Comparison of ENCODE assay signal across 12 cellular contexts in the genomic region with DNA sequence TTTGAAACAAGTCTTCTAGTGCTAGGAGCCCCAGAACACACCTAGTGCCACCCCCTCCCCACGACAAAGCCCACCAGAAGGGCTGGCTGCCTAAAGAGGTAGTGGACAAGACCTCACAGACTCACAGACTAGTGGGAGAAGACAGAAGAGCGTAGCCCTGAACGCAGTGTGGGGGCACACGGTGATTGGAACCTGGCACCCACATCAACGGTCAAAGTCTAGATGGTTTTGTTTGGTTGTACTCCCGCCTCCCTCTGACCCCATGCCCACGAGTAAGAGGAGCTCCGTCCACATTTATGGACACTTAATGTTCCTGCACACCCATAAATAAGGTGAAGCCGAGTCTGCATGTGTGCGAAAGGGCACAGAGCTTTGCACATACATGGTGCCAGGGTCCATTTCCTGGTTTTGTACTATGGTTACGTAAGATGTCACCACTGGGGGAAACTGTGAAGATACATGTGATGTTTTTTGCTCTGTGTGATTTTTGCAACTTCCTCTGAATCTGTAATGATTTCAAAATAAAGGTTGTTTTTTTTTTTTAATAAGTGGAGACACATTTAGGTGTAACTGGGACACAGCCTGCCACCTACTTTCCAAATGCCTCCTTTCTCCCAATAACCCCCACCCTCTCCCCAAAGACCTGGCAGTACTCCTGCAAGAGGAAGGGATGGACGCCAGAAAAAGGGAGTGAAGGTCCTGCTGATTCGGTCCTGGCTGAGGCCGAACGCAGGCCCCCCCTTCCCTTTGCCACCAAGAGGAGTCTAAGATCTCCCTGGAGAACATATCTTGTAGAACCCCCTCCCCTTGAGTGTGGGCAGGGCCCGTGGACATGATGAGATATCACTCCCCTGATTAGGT.
DNase-seq lines count a peak whose midpoint lies in the region; ATAC-seq, FAIRE-seq and TF ChIP-seq lines count a peak whose summit lies in the region.
"Had no signal": no experiment of that assay in that cellular context is flagged by ENCODE, and none has a peak within 500 bp of the region (broad histone marks: within the 10 kb centered on the region; RNA-seq: fewer than 3 reads in every experiment).

No MANE protein-coding gene starts in this region.

- ATAC-seq in left colon: peak; percentile 63
- no peak for ATAC-seq in GM19455 (IDR thresholded peaks at IDR 0.05; ENCODE audit: unreplicated experiment)
- ATAC-seq in HG02870 (IDR thresholded peaks at IDR 0.05; ENCODE audit: unreplicated experiment): no peak

- 59 to 75% (median 60%) methylated on average over 16 of the region's 16 CpGs for WGBS in small intestine, 3 donors

- H3K4me1 ChIP-seq in Peyer's patch: peaks cover 0 to 32% (median 15%) of the 10 kb centered on the region in 4 donors
- H3K4me1 ChIP-seq in small intestine (ENCODE audit: control insufficient read depth in 2 of 2, insufficient read depth in 1 of 2, low read depth in 1 of 2, low read length in 1 of 2): peaks cover 0 to 6% of the 10 kb centered on the region in 2 donors

- peak overlapping the region in 1 of 4 donors; percentile 16 for H3K4me3 ChIP-seq in Peyer's patch
- no peak overlapping the region for H3K4me3 ChIP-seq in small intestine (ENCODE audit: low read depth in 1 of 2, low read length in 2 of 2)

- no peaks in the 10 kb centered on the region for H3K36me3 ChIP-seq in Peyer's patch
- H3K36me3 ChIP-seq in small intestine (ENCODE audit: control insufficient read depth in 2 of 2, insufficient read depth in 2 of 2, low read length in 2 of 2): no peaks in the 10 kb centered on the region

- FAIRE-seq in GM12891 (lab: Jason Lieb, UNC) (peak; percentile 48), small intestine (lab: Jason Lieb, UNC) (no peak)

- intact Hi-C loops in left colon (cut with DNase I, micrococcal nuclease): loop anchor here in 1 of 2 donors (10.0 kb wide), 1 partner anchor 705 kb away; no protein-coding TSS in a partner anchor

- no peak for DNase-seq in GM12891 (ENCODE audit: insufficient read length, low spot score)
- DNase-seq in Peyer's patch: peak in 1 of 3 donors; percentile 75
- DNase-seq in left colon: no peak
- peak; percentile 75 for DNase-seq in small intestine
- DNase-seq in SHP77 (lab: John Stamatoyannopoulos, UW): no peak
- no peak for DNase-seq in cerebellum (ENCODE audit: low spot score)
- DNase-seq: activated gamma-delta T cell treated with Interleukin-2 at 50 U/mL for 16 hours; effector CD8-positive, alpha-beta T cell; NCI-H1694; stimulated activated CD4-positive, alpha-beta T cell treated with anti-CD3 and anti-CD28 coated beads, Interleukin-2, amount 100 ng/mL, for 24 hours had no signal

- H3K9me3 ChIP-seq in Peyer's patch (peaks cover 0 to 10% (median 0%) of the 10 kb centered on the region in 4 donors), small intestine (ENCODE audit: control insufficient read depth, low read depth) (no peaks in the 10 kb centered on the region)

- H3K27me3 ChIP-seq in Peyer's patch: no peaks in the 10 kb centered on the region
- H3K27me3 ChIP-seq in small intestine (ENCODE audit: control insufficient read depth in 2 of 2, insufficient read depth in 2 of 2, low read length in 2 of 2): no peaks in the 10 kb centered on the region

- H3K27ac ChIP-seq in Peyer's patch (peak overlapping the region; percentile 68 to 97 (median 78)), small intestine (ENCODE audit: low read depth in 1 of 2, low read length in 1 of 2) (peak overlapping the region; percentile 38 to 66)

- TF ChIP-seq POLR2A in GM12891 (IDR thresholded peaks at IDR 0.05; ENCODE audit: low read depth, low read length) (no peak), Peyer's patch (IDR thresholded peaks at IDR 0.05) (peak; percentile 13 to 39)

- no peak for TF ChIP-seq CTCF in Peyer's patch (IDR thresholded peaks at IDR 0.05)

TF ChIP-seq in GM12891, 5 proteins besides CTCF, POLR2A, EP300 and RAD21:
- TF ChIP-seq PAX5 (IDR thresholded peaks at IDR 0.05; ENCODE audit: insufficient read depth, low read length, severe bottlenecking) (no peak), POU2F2 (IDR thresholded peaks at IDR 0.05; ENCODE audit: low read depth, low read length) (no peak), TAF1 (IDR thresholded peaks at IDR 0.05; ENCODE audit: low read depth, low read length) (no peak), SPI1 (IDR thresholded peaks at IDR 0.05; ENCODE audit: low read depth, low read length) (no peak), POLR2AphosphoS5 (IDR thresholded peaks at IDR 0.05; ENCODE audit: low read depth, low read length) (no peak)
TF ChIP-seq in GM12891: peak in this region for 0.
